In genomic region chr16:29925173-29925804, GRCh38 we compare ENCODE assay signal across 8 cellular contexts. TPM values are rescaled to one million over a fixed set of nuclear protein-coding genes. Genes with fewer than 3 reads are reported as not detected.
DNase-seq lines count a peak whose midpoint lies in the region; ATAC-seq and FAIRE-seq lines count a peak whose summit lies in the region.

No MANE protein-coding gene starts in this region.

- H3K36me3 ChIP-seq in iPS-18a (ENCODE audit: control insufficient read depth, low read depth, low read length) (no peaks in the 10 kb centered on the region), small intestine (ENCODE audit: control insufficient read depth in 2 of 2, insufficient read depth in 2 of 2, low read length in 2 of 2) (peaks cover 0 to 17% of the 10 kb centered on the region in 2 donors)

- intact Hi-C loops in activated naive CD4-positive, alpha-beta T cell treated with anti-CD3 and anti-CD28 coated beads for 36 hours (cut with micrococcal nuclease): loop anchor here (5.0 to 10.0 kb wide), 2 partner anchors 100 to 118 kb away; partner anchors contain the start of genes C16orf92 and MAZ

- H3K4me1 Mint-ChIP-seq in activated naive CD4-positive, alpha-beta T cell treated with anti-CD3 and anti-CD28 coated beads for 36 hours (ENCODE audit: low read depth): peaks cover 33% of the 10 kb centered on the region
- H3K4me1 Mint-ChIP-seq in activated CD8-positive, alpha-beta T cell treated with anti-CD3 and anti-CD28 coated beads, Interleukin-2, amount 10 ng/mL, durations not matched to agents 7 days and 5 days (ENCODE audit: low read depth): peaks cover 29% of the 10 kb centered on the region

- POLR2A ChIA-PET in activated CD8-positive, alpha-beta T cell treated with anti-CD3 and anti-CD28 coated beads, Interleukin-2, amount 10 ng/mL, durations not matched to agents 7 days and 5 days (lab: Charles Lee): interaction anchor here (0.8 to 2.6 kb wide), 8 partner anchors 9 to 69 kb away, joined by 3 to 15 read pairs (median 7); partner anchors contain the start of genes ASPHD1, HIRIP3, INO80E and TAOK2

- FAIRE-seq in small intestine (lab: Jason Lieb, UNC): no peak

- WGBS in small intestine, 3 donors: 0 to 2% (median 1%) methylated on average over 8 to 14 of the region's 14 CpGs

- peak overlapping the region; percentile 83 for H3K9ac ChIP-seq in iPS-18a (ENCODE audit: low read length)

- peak overlapping the region; percentile 77 for H3K4me3 ChIP-seq in iPS-18a (ENCODE audit: low read length)
- peak overlapping the region; percentile 90 to 93 for H3K4me3 ChIP-seq in small intestine (ENCODE audit: low read depth in 1 of 2, low read length in 2 of 2)

- peaks cover 16% of the 10 kb centered on the region for H3K36me3 Mint-ChIP-seq in activated naive CD4-positive, alpha-beta T cell treated with anti-CD3 and anti-CD28 coated beads for 36 hours (ENCODE audit: low read depth)
- peaks cover 22% of the 10 kb centered on the region for H3K36me3 Mint-ChIP-seq in activated CD8-positive, alpha-beta T cell treated with anti-CD3 and anti-CD28 coated beads, Interleukin-2, amount 10 ng/mL, durations not matched to agents 7 days and 5 days (ENCODE audit: low read depth)

- H3K27me3 Mint-ChIP-seq in activated naive CD4-positive, alpha-beta T cell treated with anti-CD3 and anti-CD28 coated beads for 36 hours (ENCODE audit: low read depth): no peaks in the 10 kb centered on the region
- peaks cover 2% of the 10 kb centered on the region for H3K27me3 Mint-ChIP-seq in activated CD8-positive, alpha-beta T cell treated with anti-CD3 and anti-CD28 coated beads, Interleukin-2, amount 10 ng/mL, durations not matched to agents 7 days and 5 days (ENCODE audit: low read depth)

- no peak overlapping the region for H3K27ac ChIP-seq in iPS-18a (ENCODE audit: low read length)
- H3K27ac ChIP-seq in small intestine (ENCODE audit: low read depth in 1 of 2, low read length in 1 of 2): peak overlapping the region in 1 of 2 donors; percentile 60

- peak overlapping the region; percentile 91 for H3K4me3 Mint-ChIP-seq in activated naive CD4-positive, alpha-beta T cell treated with anti-CD3 and anti-CD28 coated beads for 36 hours
- peak overlapping the region; percentile 85 for H3K4me3 Mint-ChIP-seq in activated CD8-positive, alpha-beta T cell treated with anti-CD3 and anti-CD28 coated beads, Interleukin-2, amount 10 ng/mL, durations not matched to agents 7 days and 5 days

- H3K9me3 ChIP-seq in iPS-18a (ENCODE audit: control insufficient read depth, low read depth, low read length) (no peaks in the 10 kb centered on the region), small intestine (ENCODE audit: control insufficient read depth, low read depth) (no peaks in the 10 kb centered on the region)

- H3K27me3 ChIP-seq in iPS-18a (ENCODE audit: control insufficient read depth, insufficient read depth, low read length): no peaks in the 10 kb centered on the region
- H3K27me3 ChIP-seq in small intestine (ENCODE audit: control insufficient read depth in 2 of 2, insufficient read depth in 2 of 2, low read length in 2 of 2): no peaks in the 10 kb centered on the region

- H3K4me1 ChIP-seq in iPS-18a (ENCODE audit: control insufficient read depth, low read depth, low read length) (peaks cover 7% of the 10 kb centered on the region), small intestine (ENCODE audit: control insufficient read depth in 2 of 2, insufficient read depth in 1 of 2, low read depth in 1 of 2, low read length in 1 of 2) (peaks cover 0 to 3% of the 10 kb centered on the region in 2 donors)

- DNase-seq in activated naive CD4-positive, alpha-beta T cell treated with anti-CD3 and anti-CD28 coated beads for 36 hours: no peak
- DNase-seq in activated naive CD4-positive, alpha-beta T cell treated with Interleukin-2 at 50 U/mL for 16 hours: no peak
- DNase-seq in activated CD8-positive, alpha-beta T cell treated with anti-CD3 and anti-CD28 coated beads, Interleukin-2, amount 10 ng/mL, durations not matched to agents 7 days and 5 days: no peak
- DNase-seq in small intestine (peak; percentile 17), DMS114 treated with DMSO at 0.1 percent for 48 hours (lab: John Stamatoyannopoulos, UW; ENCODE audit: unreplicated experiment) (no peak), cortex of kidney (lab: John Stamatoyannopoulos, UW) (no peak), ureter (ENCODE audit: low spot score) (no peak)

- CTCF ChIA-PET in activated naive CD4-positive, alpha-beta T cell treated with anti-CD3 and anti-CD28 coated beads for 36 hours (lab: Charles Lee): interaction anchor here (1.1 to 2.3 kb wide), 3 partner anchors 36 to 107 kb away, joined by 3 to 9 read pairs (median 6); partner anchors contain the start of gene TLCD3B
- CTCF ChIA-PET in activated CD8-positive, alpha-beta T cell treated with anti-CD3 and anti-CD28 coated beads, Interleukin-2, amount 10 ng/mL, durations not matched to agents 7 days and 5 days (lab: Charles Lee): interaction anchor here (1.2 to 2.9 kb wide), 5 partner anchors 37 to 224 kb away, joined by 4 to 16 read pairs (median 5); partner anchors contain the start of gene TMEM219

- peak overlapping the region; percentile 15 for H3K27ac Mint-ChIP-seq in activated naive CD4-positive, alpha-beta T cell treated with anti-CD3 and anti-CD28 coated beads for 36 hours
- peak overlapping the region; percentile 79 for H3K27ac Mint-ChIP-seq in activated CD8-positive, alpha-beta T cell treated with anti-CD3 and anti-CD28 coated beads, Interleukin-2, amount 10 ng/mL, durations not matched to agents 7 days and 5 days

- no peaks in the 10 kb centered on the region for H3K9me3 Mint-ChIP-seq in activated naive CD4-positive, alpha-beta T cell treated with anti-CD3 and anti-CD28 coated beads for 36 hours
- H3K9me3 Mint-ChIP-seq in activated CD8-positive, alpha-beta T cell treated with anti-CD3 and anti-CD28 coated beads, Interleukin-2, amount 10 ng/mL, durations not matched to agents 7 days and 5 days (ENCODE audit: insufficient read depth): no peaks in the 10 kb centered on the region

- no peak for ATAC-seq in activated CD8-positive, alpha-beta T cell treated with anti-CD3 and anti-CD28 coated beads, Interleukin-2, amount 10 ng/mL, durations not matched to agents 7 days and 5 days

RNA-seq across cellular contexts. Expression of gene KCTD13, which starts 0.7 kb away (rescaled TPM):
- 10 to 100 TPM; 25.8 to 29.4 TPM for total RNA-seq in activated naive CD4-positive, alpha-beta T cell treated with anti-CD3 and anti-CD28 coated beads for 36 hours
- total RNA-seq in activated CD8-positive, alpha-beta T cell treated with anti-CD3 and anti-CD28 coated beads, Interleukin-2, amount 10 ng/mL, durations not matched to agents 7 days and 5 days: 10 to 100 TPM; 33.8 to 35.5 TPM
- polyA plus RNA-seq in small intestine: 10 to 100 TPM; 10.8 to 17.4 (median 14.3) TPM
- 33.6 TPM for total RNA-seq in ureter

RNA-seq across cellular contexts. Expression of gene ASPHD1, which starts 25.0 kb away (rescaled TPM):
- 1 to 10 TPM; 1.3 to 1.7 TPM for total RNA-seq in activated naive CD4-positive, alpha-beta T cell treated with anti-CD3 and anti-CD28 coated beads for 36 hours
- under 1 TPM in 1 of 2 experiments, not detected in 1; 0.24 TPM for total RNA-seq in activated CD8-positive, alpha-beta T cell treated with anti-CD3 and anti-CD28 coated beads, Interleukin-2, amount 10 ng/mL, durations not matched to agents 7 days and 5 days
- 10 to 100 TPM in 1 of 3 donors, 1 to 10 TPM in 1, under 1 TPM in 1; 0.67 to 11.5 (median 1.1) TPM for polyA plus RNA-seq in small intestine
- total RNA-seq in ureter: 1.2 TPM

RNA-seq across cellular contexts. Expression of gene SEZ6L2, which starts 25.9 kb away (rescaled TPM):
- under 1 TPM; 0.30 to 0.31 TPM for total RNA-seq in activated naive CD4-positive, alpha-beta T cell treated with anti-CD3 and anti-CD28 coated beads for 36 hours
- total RNA-seq in activated CD8-positive, alpha-beta T cell treated with anti-CD3 and anti-CD28 coated beads, Interleukin-2, amount 10 ng/mL, durations not matched to agents 7 days and 5 days: not detected
- polyA plus RNA-seq in small intestine: 10 to 100 TPM in 1 of 3 donors, under 1 TPM in 2; 0.67 to 16.8 (median 0.81) TPM
- 7.5 TPM for total RNA-seq in ureter

RNA-seq across cellular contexts. Expression of gene TMEM219, which starts 36.6 kb away (rescaled TPM):
- 10 to 100 TPM; 31.9 to 35.5 TPM for total RNA-seq in activated naive CD4-positive, alpha-beta T cell treated with anti-CD3 and anti-CD28 coated beads for 36 hours
- total RNA-seq in activated CD8-positive, alpha-beta T cell treated with anti-CD3 and anti-CD28 coated beads, Interleukin-2, amount 10 ng/mL, durations not matched to agents 7 days and 5 days: 10 to 100 TPM; 57.8 to 61.0 TPM
- 100 to 1,000 TPM; 170 to 334 (median 314) TPM for polyA plus RNA-seq in small intestine
- 131 TPM for total RNA-seq in ureter

RNA-seq across cellular contexts. Expression of gene TAOK2, which starts 48.4 kb away (rescaled TPM):
- 10 to 100 TPM; 20.9 to 21.6 TPM for total RNA-seq in activated naive CD4-positive, alpha-beta T cell treated with anti-CD3 and anti-CD28 coated beads for 36 hours
- total RNA-seq in activated CD8-positive, alpha-beta T cell treated with anti-CD3 and anti-CD28 coated beads, Interleukin-2, amount 10 ng/mL, durations not matched to agents 7 days and 5 days: 10 to 100 TPM; 48.9 to 49.8 TPM
- 10 to 100 TPM; 21.6 to 30.0 (median 28.0) TPM for polyA plus RNA-seq in small intestine
- 45.1 TPM for total RNA-seq in ureter
